15 cellular contexts compared by ENCODE assay signal in genomic region chr12:24360461-24360860, GRCh38.
DNase-seq lines count a peak whose midpoint lies in the region; ATAC-seq and TF ChIP-seq lines count a peak whose summit lies in the region.
"Had no signal": no experiment of that assay in that cellular context is flagged by ENCODE, and none has a peak within 500 bp of the region (broad histone marks: within the 10 kb centered on the region; RNA-seq: fewer than 3 reads in every experiment).

No MANE protein-coding gene starts in this region.

- TF ChIP-seq CTCF in choroid plexus epithelial cell (conservative IDR thresholded peaks at IDR 0.05; ENCODE audit: low read depth, low read length): no peak
- TF ChIP-seq CTCF in upper lobe of right lung (IDR thresholded peaks at IDR 0.05): no peak
- no peak for TF ChIP-seq CTCF in glutamatergic neuron (IDR thresholded peaks at IDR 0.05; ENCODE audit: partially characterized antibody, unreplicated experiment)

- no peak overlapping the region for H3K4me3 Mint-ChIP-seq in glutamatergic neuron (ENCODE audit: unreplicated experiment)
- H3K4me3 Mint-ChIP-seq: stimulated activated naive B cell treated with anti-CD40 and anti-IgM and Interleukin-4, amounts not matched to agents 10 μg/mL and 1 μg/mL and 100 μg/mL, for 72 hours had no signal

- H3K4me1 ChIP-seq in upper lobe of right lung: no peaks in the 10 kb centered on the region
- H3K4me1 ChIP-seq: left ventricle myocardium inferior had no signal

- DNase-seq in choroid plexus epithelial cell (ENCODE audit: low read depth) (peak; percentile 16), amniotic stem cell (lab: John Stamatoyannopoulos, UW) (no peak), upper lobe of right lung (no peak), glutamatergic neuron (no peak)
- DNase-seq in stimulated activated CD4-positive, alpha-beta T cell treated with anti-CD3 and anti-CD28 coated beads, Interleukin-4, amount 100 ng/mL, for 24 hours: no peak
- DNase-seq: activated CD4-positive, alpha-beta T cell treated with anti-CD3 and anti-CD28 coated beads for 4 hours; head of caudate nucleus; Kasumi-1; left ventricle myocardium inferior; NCI-H2107; stimulated activated naive B cell treated with anti-CD40 and anti-IgM and Interleukin-4, amounts not matched to agents 10 μg/mL and 1 μg/mL and 100 μg/mL, for 72 hours had no signal

- H3K27ac Mint-ChIP-seq in glutamatergic neuron (ENCODE audit: unreplicated experiment): no peak overlapping the region
- H3K27ac Mint-ChIP-seq: stimulated activated naive B cell treated with anti-CD40 and anti-IgM and Interleukin-4, amounts not matched to agents 10 μg/mL and 1 μg/mL and 100 μg/mL, for 72 hours had no signal

- H3K36me3 ChIP-seq in upper lobe of right lung: no peaks in the 10 kb centered on the region
- H3K36me3 ChIP-seq: left ventricle myocardium inferior, neutrophil had no signal

- ATAC-seq in GM18861 (IDR thresholded peaks at IDR 0.05; ENCODE audit: unreplicated experiment) (peak; percentile 27), GM21717 (IDR thresholded peaks at IDR 0.05; ENCODE audit: unreplicated experiment) (peak; percentile 44), HG03135 (IDR thresholded peaks at IDR 0.05; ENCODE audit: unreplicated experiment) (peak; percentile 48), upper lobe of right lung (no peak)

- no peaks in the 10 kb centered on the region for H3K9me3 ChIP-seq in upper lobe of right lung
- H3K9me3 ChIP-seq: left ventricle myocardium inferior, neutrophil had no signal

- no peaks in the 10 kb centered on the region for H3K27me3 ChIP-seq in upper lobe of right lung
- H3K27me3 ChIP-seq: neutrophil had no signal

- intact Hi-C loops in upper lobe of right lung (cut with DNase I): no loop called here

- no peaks in the 10 kb centered on the region for H3K27me3 Mint-ChIP-seq in glutamatergic neuron (ENCODE audit: unreplicated experiment)
- H3K27me3 Mint-ChIP-seq: stimulated activated naive B cell treated with anti-CD40 and anti-IgM and Interleukin-4, amounts not matched to agents 10 μg/mL and 1 μg/mL and 100 μg/mL, for 72 hours had no signal

- H3K4me3 ChIP-seq in choroid plexus epithelial cell (ENCODE audit: low read depth, low read length): no peak overlapping the region
- H3K4me3 ChIP-seq in upper lobe of right lung: no peak overlapping the region
- H3K4me3 ChIP-seq: left ventricle myocardium inferior had no signal

- no peaks in the 10 kb centered on the region for H3K9me3 Mint-ChIP-seq in glutamatergic neuron (ENCODE audit: unreplicated experiment)
- H3K9me3 Mint-ChIP-seq: stimulated activated naive B cell treated with anti-CD40 and anti-IgM and Interleukin-4, amounts not matched to agents 10 μg/mL and 1 μg/mL and 100 μg/mL, for 72 hours had no signal

- no peaks in the 10 kb centered on the region for H3K36me3 Mint-ChIP-seq in glutamatergic neuron (ENCODE audit: unreplicated experiment)
- H3K36me3 Mint-ChIP-seq: stimulated activated naive B cell treated with anti-CD40 and anti-IgM and Interleukin-4, amounts not matched to agents 10 μg/mL and 1 μg/mL and 100 μg/mL, for 72 hours had no signal

- no peaks in the 10 kb centered on the region for H3K4me1 Mint-ChIP-seq in glutamatergic neuron (ENCODE audit: low read depth, unreplicated experiment)

- H3K27ac ChIP-seq in upper lobe of right lung: no peak overlapping the region
- H3K27ac ChIP-seq: left ventricle myocardium inferior, neutrophil had no signal
